Comparison of ENCODE assay signal across 2 cellular contexts in the genomic region with DNA sequence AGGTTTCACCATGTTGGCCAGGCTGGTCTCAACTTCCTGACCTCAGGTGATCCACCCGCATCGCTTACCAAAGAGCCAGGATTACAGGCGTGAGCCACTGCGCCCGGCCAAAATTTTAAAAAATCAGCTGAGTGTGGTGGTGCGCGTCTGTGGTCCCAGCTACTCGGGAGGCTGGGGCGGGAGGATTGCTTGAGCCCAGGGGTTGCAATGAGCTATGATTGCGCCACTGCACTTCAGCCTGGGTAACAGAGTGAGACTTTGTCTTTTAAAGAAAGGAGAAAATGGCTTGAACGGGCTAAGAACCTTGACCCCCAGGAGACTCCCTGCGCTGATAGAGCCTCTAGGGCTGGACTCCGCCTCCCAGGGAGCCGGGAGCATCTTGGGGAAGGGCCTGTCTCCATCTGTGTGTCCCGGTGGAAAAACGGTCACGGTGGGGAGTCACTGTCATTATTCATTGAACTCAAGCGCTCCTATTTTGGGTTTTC.
TF ChIP-seq lines count a peak whose summit lies in the region.

No MANE protein-coding gene starts in this region.

TF ChIP-seq in K562, 482 proteins besides CTCF, POLR2A, EP300 and RAD21 (continues in another document):
- no peak for TF ChIP-seq NFIX (CRISPR knock-in tag; IDR thresholded peaks at IDR 0.05; ENCODE audit: low read depth)
- TF ChIP-seq DPF2 (IDR thresholded peaks at IDR 0.05): peak; percentile 45; the same call in 1 of the 2 replicates
- no peak for TF ChIP-seq TBL1XR1 (IDR thresholded peaks at IDR 0.05; ENCODE audit: low read length in 2 of 2)
- TF ChIP-seq MTA3 (IDR thresholded peaks at IDR 0.05; ENCODE audit: borderline replicate concordance): 0 out of 2 replicates have a peak, but pooled peaks have one; percentile 10
- TF ChIP-seq ETV1 (tag; conservative IDR thresholded peaks at IDR 0.05; ENCODE audit: low read depth): no peak
- no peak for TF ChIP-seq FOXA3 (CRISPR knock-in tag; conservative IDR thresholded peaks at IDR 0.05 in 1 of 2, IDR thresholded peaks at IDR 0.05 in 1 of 2)
- no peak for TF ChIP-seq MCM3 (IDR thresholded peaks at IDR 0.05)
- TF ChIP-seq, protein P1, sequence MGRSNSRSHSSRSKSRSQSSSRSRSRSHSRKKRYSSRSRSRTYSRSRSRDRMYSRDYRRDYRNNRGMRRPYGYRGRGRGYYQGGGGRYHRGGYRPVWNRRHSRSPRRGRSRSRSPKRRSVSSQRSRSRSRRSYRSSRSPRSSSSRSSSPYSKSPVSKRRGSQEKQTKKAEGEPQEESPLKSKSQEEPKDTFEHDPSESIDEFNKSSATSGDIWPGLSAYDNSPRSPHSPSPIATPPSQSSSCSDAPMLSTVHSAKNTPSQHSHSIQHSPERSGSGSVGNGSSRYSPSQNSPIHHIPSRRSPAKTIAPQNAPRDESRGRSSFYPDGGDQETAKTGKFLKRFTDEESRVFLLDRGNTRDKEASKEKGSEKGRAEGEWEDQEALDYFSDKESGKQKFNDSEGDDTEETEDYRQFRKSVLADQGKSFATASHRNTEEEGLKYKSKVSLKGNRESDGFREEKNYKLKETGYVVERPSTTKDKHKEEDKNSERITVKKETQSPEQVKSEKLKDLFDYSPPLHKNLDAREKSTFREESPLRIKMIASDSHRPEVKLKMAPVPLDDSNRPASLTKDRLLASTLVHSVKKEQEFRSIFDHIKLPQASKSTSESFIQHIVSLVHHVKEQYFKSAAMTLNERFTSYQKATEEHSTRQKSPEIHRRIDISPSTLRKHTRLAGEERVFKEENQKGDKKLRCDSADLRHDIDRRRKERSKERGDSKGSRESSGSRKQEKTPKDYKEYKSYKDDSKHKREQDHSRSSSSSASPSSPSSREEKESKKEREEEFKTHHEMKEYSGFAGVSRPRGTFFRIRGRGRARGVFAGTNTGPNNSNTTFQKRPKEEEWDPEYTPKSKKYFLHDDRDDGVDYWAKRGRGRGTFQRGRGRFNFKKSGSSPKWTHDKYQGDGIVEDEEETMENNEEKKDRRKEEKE (IDR thresholded peaks at IDR 0.05; ENCODE audit: borderline replicate concordance in 1 of 2, control insufficient read depth in 1 of 2, low read depth in 2 of 2, low read length in 1 of 2): no peak
- TF ChIP-seq RBM34 (IDR thresholded peaks at IDR 0.05; ENCODE audit: borderline replicate concordance, insufficient read depth, low read length): no peak
- TF ChIP-seq, protein P2, sequence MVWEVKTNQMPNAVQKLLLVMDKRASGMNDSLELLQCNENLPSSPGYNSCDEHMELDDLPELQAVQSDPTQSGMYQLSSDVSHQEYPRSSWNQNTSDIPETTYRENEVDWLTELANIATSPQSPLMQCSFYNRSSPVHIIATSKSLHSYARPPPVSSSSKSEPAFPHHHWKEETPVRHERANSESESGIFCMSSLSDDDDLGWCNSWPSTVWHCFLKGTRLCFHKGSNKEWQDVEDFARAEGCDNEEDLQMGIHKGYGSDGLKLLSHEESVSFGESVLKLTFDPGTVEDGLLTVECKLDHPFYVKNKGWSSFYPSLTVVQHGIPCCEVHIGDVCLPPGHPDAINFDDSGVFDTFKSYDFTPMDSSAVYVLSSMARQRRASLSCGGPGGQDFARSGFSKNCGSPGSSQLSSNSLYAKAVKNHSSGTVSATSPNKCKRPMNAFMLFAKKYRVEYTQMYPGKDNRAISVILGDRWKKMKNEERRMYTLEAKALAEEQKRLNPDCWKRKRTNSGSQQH (CRISPR knock-in tag; IDR thresholded peaks at IDR 0.05): no peak
- TF ChIP-seq, protein P3, sequence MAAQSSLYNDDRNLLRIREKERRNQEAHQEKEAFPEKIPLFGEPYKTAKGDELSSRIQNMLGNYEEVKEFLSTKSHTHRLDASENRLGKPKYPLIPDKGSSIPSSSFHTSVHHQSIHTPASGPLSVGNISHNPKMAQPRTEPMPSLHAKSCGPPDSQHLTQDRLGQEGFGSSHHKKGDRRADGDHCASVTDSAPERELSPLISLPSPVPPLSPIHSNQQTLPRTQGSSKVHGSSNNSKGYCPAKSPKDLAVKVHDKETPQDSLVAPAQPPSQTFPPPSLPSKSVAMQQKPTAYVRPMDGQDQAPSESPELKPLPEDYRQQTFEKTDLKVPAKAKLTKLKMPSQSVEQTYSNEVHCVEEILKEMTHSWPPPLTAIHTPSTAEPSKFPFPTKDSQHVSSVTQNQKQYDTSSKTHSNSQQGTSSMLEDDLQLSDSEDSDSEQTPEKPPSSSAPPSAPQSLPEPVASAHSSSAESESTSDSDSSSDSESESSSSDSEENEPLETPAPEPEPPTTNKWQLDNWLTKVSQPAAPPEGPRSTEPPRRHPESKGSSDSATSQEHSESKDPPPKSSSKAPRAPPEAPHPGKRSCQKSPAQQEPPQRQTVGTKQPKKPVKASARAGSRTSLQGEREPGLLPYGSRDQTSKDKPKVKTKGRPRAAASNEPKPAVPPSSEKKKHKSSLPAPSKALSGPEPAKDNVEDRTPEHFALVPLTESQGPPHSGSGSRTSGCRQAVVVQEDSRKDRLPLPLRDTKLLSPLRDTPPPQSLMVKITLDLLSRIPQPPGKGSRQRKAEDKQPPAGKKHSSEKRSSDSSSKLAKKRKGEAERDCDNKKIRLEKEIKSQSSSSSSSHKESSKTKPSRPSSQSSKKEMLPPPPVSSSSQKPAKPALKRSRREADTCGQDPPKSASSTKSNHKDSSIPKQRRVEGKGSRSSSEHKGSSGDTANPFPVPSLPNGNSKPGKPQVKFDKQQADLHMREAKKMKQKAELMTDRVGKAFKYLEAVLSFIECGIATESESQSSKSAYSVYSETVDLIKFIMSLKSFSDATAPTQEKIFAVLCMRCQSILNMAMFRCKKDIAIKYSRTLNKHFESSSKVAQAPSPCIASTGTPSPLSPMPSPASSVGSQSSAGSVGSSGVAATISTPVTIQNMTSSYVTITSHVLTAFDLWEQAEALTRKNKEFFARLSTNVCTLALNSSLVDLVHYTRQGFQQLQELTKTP (IDR thresholded peaks at IDR 0.05; ENCODE audit: low read depth in 1 of 2, partially characterized antibody in 2 of 2): peak in 1 of 2 experiments; percentile 6
- TF ChIP-seq, protein P4, sequence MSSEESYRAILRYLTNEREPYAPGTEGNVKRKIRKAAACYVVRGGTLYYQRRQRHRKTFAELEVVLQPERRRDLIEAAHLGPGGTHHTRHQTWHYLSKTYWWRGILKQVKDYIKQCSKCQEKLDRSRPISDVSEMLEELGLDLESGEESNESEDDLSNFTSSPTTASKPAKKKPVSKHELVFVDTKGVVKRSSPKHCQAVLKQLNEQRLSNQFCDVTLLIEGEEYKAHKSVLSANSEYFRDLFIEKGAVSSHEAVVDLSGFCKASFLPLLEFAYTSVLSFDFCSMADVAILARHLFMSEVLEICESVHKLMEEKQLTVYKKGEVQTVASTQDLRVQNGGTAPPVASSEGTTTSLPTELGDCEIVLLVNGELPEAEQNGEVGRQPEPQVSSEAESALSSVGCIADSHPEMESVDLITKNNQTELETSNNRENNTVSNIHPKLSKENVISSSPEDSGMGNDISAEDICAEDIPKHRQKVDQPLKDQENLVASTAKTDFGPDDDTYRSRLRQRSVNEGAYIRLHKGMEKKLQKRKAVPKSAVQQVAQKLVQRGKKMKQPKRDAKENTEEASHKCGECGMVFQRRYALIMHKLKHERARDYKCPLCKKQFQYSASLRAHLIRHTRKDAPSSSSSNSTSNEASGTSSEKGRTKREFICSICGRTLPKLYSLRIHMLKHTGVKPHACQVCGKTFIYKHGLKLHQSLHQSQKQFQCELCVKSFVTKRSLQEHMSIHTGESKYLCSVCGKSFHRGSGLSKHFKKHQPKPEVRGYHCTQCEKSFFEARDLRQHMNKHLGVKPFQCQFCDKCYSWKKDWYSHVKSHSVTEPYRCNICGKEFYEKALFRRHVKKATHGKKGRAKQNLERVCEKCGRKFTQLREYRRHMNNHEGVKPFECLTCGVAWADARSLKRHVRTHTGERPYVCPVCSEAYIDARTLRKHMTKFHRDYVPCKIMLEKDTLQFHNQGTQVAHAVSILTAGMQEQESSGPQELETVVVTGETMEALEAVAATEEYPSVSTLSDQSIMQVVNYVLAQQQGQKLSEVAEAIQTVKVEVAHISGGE (CRISPR knock-in tag; IDR thresholded peaks at IDR 0.05): no peak; a peak in 1 of 6 replicates

TF ChIP-seq in HepG2, 621 proteins besides CTCF, POLR2A, EP300 and RAD21 (continues in another document):
- TF ChIP-seq ZNF143 (CRISPR knock-in tag; IDR thresholded peaks at IDR 0.05): 0 out of 2 replicates have a peak, but pooled peaks have one; percentile 3
- TF ChIP-seq SIN3A (IDR thresholded peaks at IDR 0.05; ENCODE audit: borderline replicate concordance, low read depth, low read length): no peak
- 0 out of 2 replicates have a peak, but pooled peaks have one; percentile 33 for TF ChIP-seq ZNF629 (CRISPR knock-in tag; conservative IDR thresholded peaks at IDR 0.05)
- 0 out of 2 replicates have a peak, but pooled peaks have one; percentile 17 for TF ChIP-seq RXRA (CRISPR knock-in tag; IDR thresholded peaks at IDR 0.05)
- peak; percentile 83; the same call in 1 of the 2 replicates for TF ChIP-seq ZNF891 (CRISPR knock-in tag; IDR thresholded peaks at IDR 0.05)
- no peak for TF ChIP-seq ZC3H13 (CRISPR knock-in tag; IDR thresholded peaks at IDR 0.05)
- no peak for TF ChIP-seq REPIN1 (CRISPR knock-in tag; IDR thresholded peaks at IDR 0.05; ENCODE audit: borderline replicate concordance, low read depth)
- no peak for TF ChIP-seq FLYWCH1 (CRISPR knock-in tag; IDR thresholded peaks at IDR 0.05)
- TF ChIP-seq ZNF3 (CRISPR knock-in tag; IDR thresholded peaks at IDR 0.05): no peak
- no peak for TF ChIP-seq U2AF1 (optimal IDR thresholded peaks at IDR 0.05; ENCODE audit: low read depth, low read length)
- no peak for TF ChIP-seq ZNF746 (CRISPR knock-in tag; IDR thresholded peaks at IDR 0.05)
- no peak for TF ChIP-seq ZSCAN12 (CRISPR knock-in tag; IDR thresholded peaks at IDR 0.05)
- TF ChIP-seq ZNF703 (CRISPR knock-in tag; IDR thresholded peaks at IDR 0.05; ENCODE audit: borderline replicate concordance): 0 out of 2 replicates have a peak, but pooled peaks have one; percentile 35
- peak; percentile 70 for TF ChIP-seq CEBPB (IDR thresholded peaks at IDR 0.05; ENCODE audit: borderline replicate concordance, low read depth, low read length)
- no peak for TF ChIP-seq PHB2 (IDR thresholded peaks at IDR 0.05; ENCODE audit: partially characterized antibody)
- TF ChIP-seq, protein P5, sequence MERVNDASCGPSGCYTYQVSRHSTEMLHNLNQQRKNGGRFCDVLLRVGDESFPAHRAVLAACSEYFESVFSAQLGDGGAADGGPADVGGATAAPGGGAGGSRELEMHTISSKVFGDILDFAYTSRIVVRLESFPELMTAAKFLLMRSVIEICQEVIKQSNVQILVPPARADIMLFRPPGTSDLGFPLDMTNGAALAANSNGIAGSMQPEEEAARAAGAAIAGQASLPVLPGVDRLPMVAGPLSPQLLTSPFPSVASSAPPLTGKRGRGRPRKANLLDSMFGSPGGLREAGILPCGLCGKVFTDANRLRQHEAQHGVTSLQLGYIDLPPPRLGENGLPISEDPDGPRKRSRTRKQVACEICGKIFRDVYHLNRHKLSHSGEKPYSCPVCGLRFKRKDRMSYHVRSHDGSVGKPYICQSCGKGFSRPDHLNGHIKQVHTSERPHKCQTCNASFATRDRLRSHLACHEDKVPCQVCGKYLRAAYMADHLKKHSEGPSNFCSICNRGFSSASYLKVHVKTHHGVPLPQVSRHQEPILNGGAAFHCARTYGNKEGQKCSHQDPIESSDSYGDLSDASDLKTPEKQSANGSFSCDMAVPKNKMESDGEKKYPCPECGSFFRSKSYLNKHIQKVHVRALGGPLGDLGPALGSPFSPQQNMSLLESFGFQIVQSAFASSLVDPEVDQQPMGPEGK (CRISPR knock-in tag; IDR thresholded peaks at IDR 0.05): peak; percentile 21; the same call in 1 of the 2 replicates
- no peak for TF ChIP-seq GATAD2A (CRISPR knock-in tag; IDR thresholded peaks at IDR 0.05)
- TF ChIP-seq, protein P6, sequence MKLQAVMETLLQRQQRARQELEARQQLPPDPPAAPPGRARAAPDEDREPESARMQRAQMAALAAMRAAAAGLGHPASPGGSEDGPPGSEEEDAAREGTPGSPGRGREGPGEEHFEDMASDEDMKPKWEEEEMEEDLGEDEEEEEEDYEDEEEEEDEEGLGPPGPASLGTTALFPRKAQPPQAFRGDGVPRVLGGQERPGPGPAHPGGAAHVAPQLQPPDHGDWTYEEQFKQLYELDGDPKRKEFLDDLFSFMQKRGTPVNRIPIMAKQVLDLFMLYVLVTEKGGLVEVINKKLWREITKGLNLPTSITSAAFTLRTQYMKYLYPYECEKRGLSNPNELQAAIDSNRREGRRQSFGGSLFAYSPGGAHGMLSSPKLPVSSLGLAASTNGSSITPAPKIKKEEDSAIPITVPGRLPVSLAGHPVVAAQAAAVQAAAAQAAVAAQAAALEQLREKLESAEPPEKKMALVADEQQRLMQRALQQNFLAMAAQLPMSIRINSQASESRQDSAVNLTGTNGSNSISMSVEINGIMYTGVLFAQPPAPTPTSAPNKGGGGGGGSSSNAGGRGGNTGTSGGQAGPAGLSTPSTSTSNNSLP (IDR thresholded peaks at IDR 0.05; ENCODE audit: low read depth, low read length): no peak
- TF ChIP-seq PHF20 (CRISPR knock-in tag; IDR thresholded peaks at IDR 0.05): peak; percentile 12; the same call in 1 of the 2 replicates
- TF ChIP-seq, protein P7, sequence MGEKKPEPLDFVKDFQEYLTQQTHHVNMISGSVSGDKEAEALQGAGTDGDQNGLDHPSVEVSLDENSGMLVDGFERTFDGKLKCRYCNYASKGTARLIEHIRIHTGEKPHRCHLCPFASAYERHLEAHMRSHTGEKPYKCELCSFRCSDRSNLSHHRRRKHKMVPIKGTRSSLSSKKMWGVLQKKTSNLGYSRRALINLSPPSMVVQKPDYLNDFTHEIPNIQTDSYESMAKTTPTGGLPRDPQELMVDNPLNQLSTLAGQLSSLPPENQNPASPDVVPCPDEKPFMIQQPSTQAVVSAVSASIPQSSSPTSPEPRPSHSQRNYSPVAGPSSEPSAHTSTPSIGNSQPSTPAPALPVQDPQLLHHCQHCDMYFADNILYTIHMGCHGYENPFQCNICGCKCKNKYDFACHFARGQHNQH (CRISPR knock-in tag; IDR thresholded peaks at IDR 0.05): no peak
- TF ChIP-seq, protein P8, sequence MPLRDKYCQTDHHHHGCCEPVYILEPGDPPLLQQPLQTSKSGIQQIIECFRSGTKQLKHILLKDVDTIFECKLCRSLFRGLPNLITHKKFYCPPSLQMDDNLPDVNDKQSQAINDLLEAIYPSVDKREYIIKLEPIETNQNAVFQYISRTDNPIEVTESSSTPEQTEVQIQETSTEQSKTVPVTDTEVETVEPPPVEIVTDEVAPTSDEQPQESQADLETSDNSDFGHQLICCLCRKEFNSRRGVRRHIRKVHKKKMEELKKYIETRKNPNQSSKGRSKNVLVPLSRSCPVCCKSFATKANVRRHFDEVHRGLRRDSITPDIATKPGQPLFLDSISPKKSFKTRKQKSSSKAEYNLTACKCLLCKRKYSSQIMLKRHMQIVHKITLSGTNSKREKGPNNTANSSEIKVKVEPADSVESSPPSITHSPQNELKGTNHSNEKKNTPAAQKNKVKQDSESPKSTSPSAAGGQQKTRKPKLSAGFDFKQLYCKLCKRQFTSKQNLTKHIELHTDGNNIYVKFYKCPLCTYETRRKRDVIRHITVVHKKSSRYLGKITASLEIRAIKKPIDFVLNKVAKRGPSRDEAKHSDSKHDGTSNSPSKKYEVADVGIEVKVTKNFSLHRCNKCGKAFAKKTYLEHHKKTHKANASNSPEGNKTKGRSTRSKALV (CRISPR knock-in tag; IDR thresholded peaks at IDR 0.05): no peak
- TF ChIP-seq, protein P9, sequence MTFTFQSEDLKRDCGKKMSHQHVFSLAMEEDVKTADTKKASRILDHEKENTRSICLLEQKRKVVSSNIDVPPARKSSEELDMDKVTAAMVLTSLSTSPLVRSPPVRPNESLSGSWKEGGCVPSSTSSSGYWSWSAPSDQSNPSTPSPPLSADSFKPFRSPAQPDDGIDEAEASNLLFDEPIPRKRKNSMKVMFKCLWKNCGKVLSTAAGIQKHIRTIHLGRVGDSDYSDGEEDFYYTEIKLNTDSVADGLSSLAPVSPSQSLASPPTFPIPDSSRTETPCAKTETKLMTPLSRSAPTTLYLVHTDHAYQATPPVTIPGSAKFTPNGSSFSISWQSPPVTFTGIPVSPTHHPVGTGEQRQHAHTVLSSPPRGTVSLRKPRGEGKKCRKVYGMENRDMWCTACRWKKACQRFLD (CRISPR knock-in tag; IDR thresholded peaks at IDR 0.05; ENCODE audit: borderline replicate concordance): 0 out of 2 replicates have a peak, but pooled peaks have one; percentile 11
